In the genomic region with DNA sequence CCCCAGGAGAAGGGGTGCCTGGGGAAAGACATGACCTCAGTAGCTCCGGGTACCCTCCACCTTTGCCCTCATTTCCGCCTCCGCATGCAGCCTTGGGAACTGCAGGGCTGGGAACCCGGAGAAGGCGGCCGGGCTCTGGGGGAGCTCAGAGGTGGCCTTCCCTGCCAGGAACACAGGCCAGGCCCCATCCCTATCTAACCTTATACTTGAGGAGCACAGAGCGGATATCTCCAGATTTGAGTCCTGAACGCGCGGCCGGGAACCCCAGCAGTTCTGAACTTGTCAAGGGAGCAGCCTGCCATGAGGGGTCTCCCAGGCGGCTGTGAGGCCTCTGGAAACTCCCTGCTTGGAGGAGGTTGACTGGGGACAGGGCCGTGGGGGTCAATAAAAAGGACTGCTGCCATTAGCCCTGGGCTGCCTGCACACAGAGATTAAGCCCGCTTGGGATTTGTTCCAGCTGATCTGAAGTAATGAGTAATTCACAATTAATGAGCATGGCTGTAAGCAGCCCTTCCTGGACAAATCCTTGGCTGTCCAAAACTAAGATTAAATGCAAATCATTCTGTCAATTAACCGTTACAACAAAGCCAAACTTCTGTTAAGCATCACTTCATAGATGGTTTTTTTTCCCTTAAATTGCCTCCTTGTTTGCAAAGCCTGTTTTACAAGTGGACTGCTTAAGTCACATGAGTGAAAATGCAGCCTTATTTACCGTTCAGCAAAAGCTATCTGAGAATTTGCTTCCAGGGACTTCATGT, we compare ENCODE assay signal across 8 cellular contexts. TPM values are rescaled to one million over a fixed set of nuclear protein-coding genes. Genes with fewer than 3 reads are reported as not detected.
A peak's percentile ranks its signal among the peaks of the same experiment; 100 is the strongest.
DNase-seq lines count a peak whose midpoint lies in the region; ATAC-seq lines count a peak whose summit lies in the region.

No MANE protein-coding gene starts in this region.

- H3K79me2 ChIP-seq in GM23248 (ENCODE audit: insufficient read depth) (no peaks in the 10 kb centered on the region), mesendoderm (ENCODE audit: control insufficient read depth, insufficient read depth, low read length) (no peaks in the 10 kb centered on the region)

- no peak overlapping the region for H2BK120ac ChIP-seq in mesendoderm (ENCODE audit: low read depth, low read length)

- no peaks in the 10 kb centered on the region for H4K20me1 ChIP-seq in GM23248 (ENCODE audit: insufficient read depth)

- H3K79me1 ChIP-seq in mesendoderm (ENCODE audit: low read length), result no peaks in the 10 kb centered on the region

- H3K27me3 ChIP-seq in GM23248 (replicated peaks; ENCODE audit: insufficient read depth) (no peaks in the 10 kb centered on the region), mesendoderm (ENCODE audit: insufficient read depth, low read length, poor library complexity) (no peaks in the 10 kb centered on the region)

- H2AK5ac ChIP-seq in mesendoderm (ENCODE audit: low read length), result no peak overlapping the region

- no peak overlapping the region for H2AFZ ChIP-seq in GM23248

- H3K4me3 Mint-ChIP-seq in activated T-cell treated with anti-CD3 and anti-CD28 coated beads, Interleukin-2, amount 50 U/mL, for 72 hours, result peak overlapping the region; percentile 53 to 63

- H3K9me3 ChIP-seq in GM23248 (ENCODE audit: low read depth), result no peaks in the 10 kb centered on the region

- no peaks in the 10 kb centered on the region for H3K36me3 ChIP-seq in GM23248 (ENCODE audit: low read depth)
- no peaks in the 10 kb centered on the region for H3K36me3 ChIP-seq in mesendoderm (ENCODE audit: control insufficient read depth, insufficient read depth, low read length)

- no peak overlapping the region for H4K8ac ChIP-seq in mesendoderm (ENCODE audit: low read depth, low read length)

- no peak overlapping the region for H3K23ac ChIP-seq in mesendoderm (ENCODE audit: low read length)

- no peak overlapping the region for H3K56ac ChIP-seq in mesendoderm (ENCODE audit: low read length)

- in situ Hi-C loops in GM23248 (cut with MboI), result no loop called here

- H3K4me3 ChIP-seq in GM23248 (no peak overlapping the region), mesendoderm (ENCODE audit: low read length) (no peak overlapping the region)

- no peak overlapping the region for H4K5ac ChIP-seq in mesendoderm (ENCODE audit: low read length)

- peaks cover 25% of the 10 kb centered on the region for H3F3A ChIP-seq in GM23248 (ENCODE audit: insufficient read depth)

- no peaks in the 10 kb centered on the region for H3K9me3 Mint-ChIP-seq in activated T-cell treated with anti-CD3 and anti-CD28 coated beads, Interleukin-2, amount 50 U/mL, for 72 hours

- DNase-seq in GM23248, result peak; percentile 56
- DNase-seq in activated T-cell treated with anti-CD3 and anti-CD28 coated beads, Interleukin-2, amount 50 U/mL, for 72 hours, result no peak
- peak; percentile 57 for DNase-seq in islet precursor cell
- peak; percentile 10 for DNase-seq in stimulated activated CD8-positive, alpha-beta memory T cell treated with anti-CD3 and anti-CD28 coated beads, Interleukin-4, amount 100 ng/mL, for 48 hours
- DNase-seq in mesendoderm, result no peak
- no peak for DNase-seq in central memory CD4-positive, alpha-beta T cell

- H2BK15ac ChIP-seq in mesendoderm (replicated peaks; ENCODE audit: low read depth), result no peak overlapping the region

- H3K36me3 Mint-ChIP-seq in activated T-cell treated with anti-CD3 and anti-CD28 coated beads, Interleukin-2, amount 50 U/mL, for 72 hours (ENCODE audit: insufficient read depth in 2 of 2), result peaks cover 2% of the 10 kb centered on the region in 2 donors

- peaks cover 45% of the 10 kb centered on the region for H3K4me1 Mint-ChIP-seq in activated T-cell treated with anti-CD3 and anti-CD28 coated beads, Interleukin-2, amount 50 U/mL, for 72 hours (ENCODE audit: low read depth)

- no peak overlapping the region for H2BK5ac ChIP-seq in mesendoderm (ENCODE audit: low read length)

- no peaks in the 10 kb centered on the region for H3K27me3 Mint-ChIP-seq in activated T-cell treated with anti-CD3 and anti-CD28 coated beads, Interleukin-2, amount 50 U/mL, for 72 hours (ENCODE audit: low read depth)

- no peak overlapping the region for H3K18ac ChIP-seq in mesendoderm (ENCODE audit: low read length)

- WGBS in GM23248 (ENCODE audit: low coverage in 1 of 2, low lambda C conversion rate in 2 of 2, missing lambda C conversion rate in 2 of 2), 2 experiments, result 76 to 78% methylated on average over 16 of the region's 16 CpGs
- WGBS in mesendoderm (ENCODE audit: extremely low coverage, insufficient coverage, low lambda C conversion rate), result no CpG with 5 or more reads among the region's 16 CpGs

- H3K9ac ChIP-seq in GM23248, result no peak overlapping the region
- H3K9ac ChIP-seq in mesendoderm (ENCODE audit: low read length), result no peak overlapping the region

- H3K9me2 ChIP-seq in GM23248 (ENCODE audit: insufficient read depth), result no peaks in the 10 kb centered on the region

- ATAC-seq in activated T-cell treated with anti-CD3 and anti-CD28 coated beads, Interleukin-2, amount 50 U/mL, for 72 hours (replicated peaks in 1 of 2), result no peak
- no peak for ATAC-seq in HG03460 (IDR thresholded peaks at IDR 0.05; ENCODE audit: unreplicated experiment)
- ATAC-seq in HG03565 (IDR thresholded peaks at IDR 0.05; ENCODE audit: unreplicated experiment), result no peak

- H3K4me1 ChIP-seq in GM23248 (ENCODE audit: insufficient read depth) (peaks cover 32% of the 10 kb centered on the region), mesendoderm (ENCODE audit: control insufficient read depth, low read depth, low read length) (no peaks in the 10 kb centered on the region)

- H3K27ac ChIP-seq in GM23248, result no peak overlapping the region
- no peak overlapping the region for H3K27ac ChIP-seq in mesendoderm (ENCODE audit: low read depth, low read length)

- H3K4ac ChIP-seq in mesendoderm (ENCODE audit: low read depth, low read length), result no peak overlapping the region

- no peak overlapping the region for H3K27ac Mint-ChIP-seq in activated T-cell treated with anti-CD3 and anti-CD28 coated beads, Interleukin-2, amount 50 U/mL, for 72 hours

- no peak overlapping the region for H3K4me2 ChIP-seq in GM23248 (ENCODE audit: unreplicated experiment)
- H3K4me2 ChIP-seq in mesendoderm (ENCODE audit: low read length), result no peak overlapping the region

RNA-seq across cellular contexts. Expression of a gene that starts 26.2 kb away (rescaled TPM):
- 305 and 319 TPM in 2 replicates for total RNA-seq in GM23248 (2014; rRNA removed; shearing (Covaris generic))
- polyA plus RNA-seq in GM23248 (2016; fragmentation: Nextera tagmentation; extraction: Ambion mirVana), result 26.5 and 28.4 TPM in 2 replicates
- 100 to 1,000 TPM; 137 to 198 TPM for total RNA-seq in activated T-cell treated with anti-CD3 and anti-CD28 coated beads, Interleukin-2, amount 50 U/mL, for 72 hours
- 6.8 TPM for polyA plus RNA-seq in mesendoderm (2013, experiment 1 of 2)
- 6.3 TPM for polyA plus RNA-seq in mesendoderm (2013, experiment 2 of 2)

Comparison
In these comparisons a context has a peak if more than half of its experiments do, and no peak if none do; other contexts are left out.
1. DNase-seq: peak in GM23248 (single experiment), islet precursor cell (single experiment) and stimulated activated CD8-positive, alpha-beta memory T cell treated with anti-CD3 and anti-CD28 coated beads, Interleukin-4, amount 100 ng/mL, for 48 hours (single experiment); none in activated T-cell treated with anti-CD3 and anti-CD28 coated beads, Interleukin-2, amount 50 U/mL, for 72 hours (0 of 2), mesendoderm (single experiment) and central memory CD4-positive, alpha-beta T cell (single experiment).